In genomic region chr2:98601532-98602132, GRCh38 we compare ENCODE assay signal across 8 cellular contexts. TPM values are rescaled to one million over a fixed set of nuclear protein-coding genes. Genes with fewer than 3 reads are reported as not detected.
DNase-seq lines count a peak whose midpoint lies in the region; ATAC-seq and TF ChIP-seq lines count a peak whose summit lies in the region.

No MANE protein-coding gene starts in this region.

- H2BK5ac ChIP-seq in trophoblast cell (ENCODE audit: low read depth, low read length, poor library complexity) = no peak overlapping the region

- DNase-seq in BE2C = peak; percentile 34
- peak; percentile 35 to 63 for DNase-seq in SJCRH30
- DNase-seq in esophagus squamous epithelium (lab: John Stamatoyannopoulos, UW) = no peak
- DNase-seq in trophoblast cell = peak; percentile 3 to 57
- DNase-seq in effector CD4-positive, alpha-beta T cell = no peak

- H2AFZ ChIP-seq in trophoblast cell (ENCODE audit: insufficient read depth, low read length, poor library complexity) = no peak overlapping the region

- H3K4ac ChIP-seq in trophoblast cell (ENCODE audit: low read depth, low read length) = no peak overlapping the region

- H3K36me3 ChIP-seq in BE2C (peaks cover 2% of the 10 kb centered on the region; the same call in 1 of the 2 replicates), SJCRH30 (peaks cover 33% of the 10 kb centered on the region), esophagus squamous epithelium (peaks cover 0 to 67% (median 10%) of the 10 kb centered on the region in 3 donors), trophoblast cell (ENCODE audit: control insufficient read depth in 1 of 2, insufficient read depth in 2 of 2, low read length in 2 of 2) (peaks cover 12 to 14% of the 10 kb centered on the region in 2 experiments)

- no peak overlapping the region for H3K4me2 ChIP-seq in trophoblast cell (ENCODE audit: low read length)

- H3K23ac ChIP-seq in trophoblast cell (ENCODE audit: low read length) = no peak overlapping the region

- H3K27me3 ChIP-seq in BE2C (no peaks in the 10 kb centered on the region), SJCRH30 (no peaks in the 10 kb centered on the region), esophagus squamous epithelium (no peaks in the 10 kb centered on the region), trophoblast cell (ENCODE audit: insufficient read depth, low read length) (no peaks in the 10 kb centered on the region)

- H3K27ac ChIP-seq in SJCRH30 (no peak overlapping the region), esophagus squamous epithelium (no peak overlapping the region), trophoblast cell (ENCODE audit: low read depth, low read length) (no peak overlapping the region)

- H3K14ac ChIP-seq in trophoblast cell (ENCODE audit: low read length) = no peak overlapping the region

- intact Hi-C loops in esophagus squamous epithelium (cut with DNase I) = no loop called here

- no peak overlapping the region for H3K9ac ChIP-seq in trophoblast cell (ENCODE audit: low read length)

- H4K12ac ChIP-seq in trophoblast cell (ENCODE audit: low read depth, low read length) = no peak overlapping the region

- no peak overlapping the region for H4K8ac ChIP-seq in trophoblast cell (ENCODE audit: low read depth, low read length)

- no peak overlapping the region for H2BK12ac ChIP-seq in trophoblast cell (ENCODE audit: low read length)

- no peaks in the 10 kb centered on the region for H3K4me1 ChIP-seq in BE2C
- no peaks in the 10 kb centered on the region for H3K4me1 ChIP-seq in SJCRH30
- H3K4me1 ChIP-seq in esophagus squamous epithelium = peaks cover 5 to 23% (median 9%) of the 10 kb centered on the region in 3 donors
- H3K4me1 ChIP-seq in trophoblast cell (ENCODE audit: control insufficient read depth in 1 of 2, insufficient read depth in 2 of 2, low read length in 2 of 2) = no peaks in the 10 kb centered on the region

- H3K79me2 ChIP-seq in trophoblast cell (ENCODE audit: control insufficient read depth, insufficient read depth, low read length, poor library complexity) = no peaks in the 10 kb centered on the region

- no peak overlapping the region for H2BK120ac ChIP-seq in trophoblast cell (ENCODE audit: insufficient read depth, low read length, poor library complexity)

- H4K91ac ChIP-seq in trophoblast cell (ENCODE audit: low read depth, low read length) = no peak overlapping the region

- H3K18ac ChIP-seq in trophoblast cell (ENCODE audit: low read length) = no peak overlapping the region

- peak; percentile 69 for TF ChIP-seq CTCF in BE2C (IDR thresholded peaks at IDR 0.05; ENCODE audit: low read depth, low read length)
- TF ChIP-seq CTCF in esophagus squamous epithelium (IDR thresholded peaks at IDR 0.05) = peak in 5 of 6 experiments; percentile 33 to 54 (median 36)

- no peak for TF ChIP-seq POLR2A in esophagus squamous epithelium (IDR thresholded peaks at IDR 0.05)

- H2AK5ac ChIP-seq in trophoblast cell (ENCODE audit: low read length) = no peak overlapping the region

- WGBS in esophagus squamous epithelium, 2 donors = 57 to 83% methylated on average over 3 of the region's 3 CpGs
- no CpG with 5 or more reads among the region's 3 CpGs for WGBS in trophoblast cell (ENCODE audit: extremely low coverage, insufficient coverage, insufficient read length)

- H3K79me1 ChIP-seq in trophoblast cell (ENCODE audit: low read length) = no peaks in the 10 kb centered on the region

- ATAC-seq in GM18498 (IDR thresholded peaks at IDR 0.05; ENCODE audit: unreplicated experiment) = peak; percentile 84
- ATAC-seq in HG03558 (IDR thresholded peaks at IDR 0.05; ENCODE audit: extremely low read depth, unreplicated experiment) = peak; percentile 56
- no peak for ATAC-seq in GM21825 (IDR thresholded peaks at IDR 0.05; ENCODE audit: unreplicated experiment)

- H3K9me3 ChIP-seq in BE2C (no peaks in the 10 kb centered on the region), SJCRH30 (replicated peaks) (no peaks in the 10 kb centered on the region), esophagus squamous epithelium (no peaks in the 10 kb centered on the region), trophoblast cell (ENCODE audit: insufficient read depth, low read depth, low read length) (no peaks in the 10 kb centered on the region)

- H3K4me3 ChIP-seq in BE2C (ENCODE audit: low read depth, low read length) (no peak overlapping the region), SJCRH30 (no peak overlapping the region), esophagus squamous epithelium (no peak overlapping the region), trophoblast cell (ENCODE audit: low read depth, low read length) (no peak overlapping the region)

RNA-seq across cellular contexts. Expression of gene COA5, which starts 6.7 kb away (rescaled TPM):
- 21.3 TPM for polyA plus RNA-seq in BE2C (2012; ENCODE audit: insufficient read depth, insufficient read length, low read depth)
- 33.4 and 37.6 TPM in 2 replicates for total RNA-seq in SJCRH30 (2014; rRNA removed; shearing (Covaris generic))
- 10 to 100 TPM; 15.5 to 37.8 (median 19.4) TPM for total RNA-seq in esophagus squamous epithelium
- 32.9 and 35.0 TPM in 2 replicates for polyA plus RNA-seq in trophoblast cell (2013)

RNA-seq across cellular contexts. Expression of gene UNC50, which starts 6.8 kb away (rescaled TPM):
- polyA plus RNA-seq in BE2C (2012; ENCODE audit: insufficient read depth, insufficient read length, low read depth) = 21.1 TPM
- 48.5 and 50.7 TPM in 2 replicates for total RNA-seq in SJCRH30 (2014; rRNA removed; shearing (Covaris generic))
- total RNA-seq in esophagus squamous epithelium = 10 to 100 TPM; 18.3 to 49.4 (median 36.3) TPM
- 58.4 and 66.1 TPM in 2 replicates for polyA plus RNA-seq in trophoblast cell (2013)

Comparison
In these comparisons a context has a peak if more than half of its experiments do, and no peak if none do; other contexts are left out.
1. DNase-seq: peak in BE2C (single experiment), SJCRH30 (2 of 2) and trophoblast cell (2 of 2); none in esophagus squamous epithelium (single experiment) and effector CD4-positive, alpha-beta T cell (single experiment).